In the genomic region with DNA sequence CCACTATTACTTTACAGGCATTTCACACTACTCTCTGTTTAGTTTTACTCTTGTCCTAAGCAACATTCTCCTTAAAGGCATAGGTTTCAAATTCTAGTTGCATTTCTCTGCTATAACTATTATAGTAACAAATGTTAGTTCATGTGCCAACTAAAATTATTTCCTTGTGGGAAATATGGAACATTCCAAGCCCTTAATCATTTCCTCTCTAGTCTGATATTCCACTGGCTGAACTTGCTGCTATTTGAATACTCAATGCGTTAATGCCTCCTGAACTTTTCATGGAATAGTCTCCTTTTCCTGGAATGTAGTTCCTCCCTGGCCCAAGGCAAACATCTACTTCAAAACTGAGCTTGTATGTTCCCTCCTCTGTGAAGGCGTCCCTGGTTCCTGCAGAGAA, we compare ENCODE assay signal across 10 cellular contexts. TPM values are rescaled to one million over a fixed set of nuclear protein-coding genes. Genes with fewer than 3 reads are reported as not detected.
DNase-seq lines count a peak whose midpoint lies in the region; ATAC-seq and TF ChIP-seq lines count a peak whose summit lies in the region.
"Had no signal": no experiment of that assay in that cellular context is flagged by ENCODE, and none has a peak within 500 bp of the region (broad histone marks: within the 10 kb centered on the region; RNA-seq: fewer than 3 reads in every experiment).

No MANE protein-coding gene starts in this region.

- H3K4me3 Mint-ChIP-seq in activated CD8-positive, alpha-beta memory T cell treated with anti-CD3 and anti-CD28 coated beads, Interleukin-2, amount 10 ng/mL, durations not matched to agents 7 days and 5 days = no peak overlapping the region
- H3K4me3 Mint-ChIP-seq: activated naive CD4-positive, alpha-beta T cell treated with anti-CD3 and anti-CD28 coated beads, Interleukin-2, amount 50 U/mL, for 24 hours; naive thymus-derived CD8-positive, alpha-beta T cell had no signal

- DNase-seq in HFF-Myc (ENCODE audit: extremely low read depth, low read depth) = peak; percentile 33
- peak; percentile 58 for DNase-seq in amniotic stem cell (lab: John Stamatoyannopoulos, UW)
- peak; percentile 91 for DNase-seq in fibroblast of the aortic adventitia (ENCODE audit: low read depth)
- no peak for DNase-seq in sciatic nerve (ENCODE audit: low spot score)
- DNase-seq in activated CD8-positive, alpha-beta memory T cell treated with anti-CD3 and anti-CD28 coated beads, Interleukin-2, amount 10 ng/mL, durations not matched to agents 7 days and 5 days = no peak
- DNase-seq in NCI-H1436 treated with DMSO at 0.1 percent for 48 hours (lab: John Stamatoyannopoulos, UW) = no peak
- DNase-seq in hypothalamus (lab: John Stamatoyannopoulos, UW) = no peak
- DNase-seq: naive thymus-derived CD8-positive, alpha-beta T cell had no signal

- H3K4me3 ChIP-seq in HFF-Myc (replicated peaks; ENCODE audit: low read depth, low read length) (no peak overlapping the region), fibroblast of the aortic adventitia (ENCODE audit: low read depth, low read length) (peak overlapping the region; percentile 35)
- H3K4me3 ChIP-seq: tibial nerve had no signal

- intact Hi-C loops in sciatic nerve (cut with DNase I) = no loop called here

- peaks cover 4% of the 10 kb centered on the region for H3K4me1 Mint-ChIP-seq in activated CD8-positive, alpha-beta memory T cell treated with anti-CD3 and anti-CD28 coated beads, Interleukin-2, amount 10 ng/mL, durations not matched to agents 7 days and 5 days

- H3K9me3 Mint-ChIP-seq in activated CD8-positive, alpha-beta memory T cell treated with anti-CD3 and anti-CD28 coated beads, Interleukin-2, amount 10 ng/mL, durations not matched to agents 7 days and 5 days (ENCODE audit: low read depth) = peaks cover 6% of the 10 kb centered on the region
- H3K9me3 Mint-ChIP-seq: activated naive CD4-positive, alpha-beta T cell treated with anti-CD3 and anti-CD28 coated beads, Interleukin-2, amount 50 U/mL, for 24 hours had no signal

- peaks cover 47% of the 10 kb centered on the region for H3K36me3 Mint-ChIP-seq in activated CD8-positive, alpha-beta memory T cell treated with anti-CD3 and anti-CD28 coated beads, Interleukin-2, amount 10 ng/mL, durations not matched to agents 7 days and 5 days

- CTCF ChIA-PET in activated CD8-positive, alpha-beta memory T cell treated with anti-CD3 and anti-CD28 coated beads, Interleukin-2, amount 10 ng/mL, durations not matched to agents 7 days and 5 days (lab: Charles Lee) = interaction anchor here (1.1 kb wide), 1 partner anchor 19 kb away, joined by 3 read pairs; a partner anchor contains a TSS

- peak; percentile 57 for ATAC-seq in sciatic nerve
- ATAC-seq in activated CD8-positive, alpha-beta memory T cell treated with anti-CD3 and anti-CD28 coated beads, Interleukin-2, amount 10 ng/mL, durations not matched to agents 7 days and 5 days = no peak
- ATAC-seq: naive thymus-derived CD8-positive, alpha-beta T cell had no signal

- H3K27ac Mint-ChIP-seq in activated CD8-positive, alpha-beta memory T cell treated with anti-CD3 and anti-CD28 coated beads, Interleukin-2, amount 10 ng/mL, durations not matched to agents 7 days and 5 days = no peak overlapping the region
- H3K27ac Mint-ChIP-seq: activated naive CD4-positive, alpha-beta T cell treated with anti-CD3 and anti-CD28 coated beads, Interleukin-2, amount 50 U/mL, for 24 hours had no signal

- no peaks in the 10 kb centered on the region for H3K27me3 Mint-ChIP-seq in activated CD8-positive, alpha-beta memory T cell treated with anti-CD3 and anti-CD28 coated beads, Interleukin-2, amount 10 ng/mL, durations not matched to agents 7 days and 5 days
- H3K27me3 Mint-ChIP-seq: activated naive CD4-positive, alpha-beta T cell treated with anti-CD3 and anti-CD28 coated beads, Interleukin-2, amount 50 U/mL, for 24 hours; naive thymus-derived CD8-positive, alpha-beta T cell had no signal

- no peak for TF ChIP-seq CTCF in HFF-Myc (IDR thresholded peaks at IDR 0.05; ENCODE audit: low read depth, low read length, missing control alignments)
- TF ChIP-seq CTCF in fibroblast of the aortic adventitia (IDR thresholded peaks at IDR 0.05; ENCODE audit: insufficient read depth, low read length) = no peak

RNA-seq across cellular contexts. Expression of a gene that starts 19.3 kb away (rescaled TPM):
- 0.99 TPM in 1 of 2 replicates, not detected in the other for total RNA-seq in fibroblast of the aortic adventitia (ENCODE audit: low replicate concordance)
- total RNA-seq in sciatic nerve = 6.7 TPM
- total RNA-seq in activated CD8-positive, alpha-beta memory T cell treated with anti-CD3 and anti-CD28 coated beads, Interleukin-2, amount 10 ng/mL, durations not matched to agents 7 days and 5 days = 1 to 10 TPM; 2.0 to 3.6 TPM

RNA-seq across cellular contexts. Expression of a gene that starts 35.6 kb away (rescaled TPM):
- total RNA-seq in fibroblast of the aortic adventitia (ENCODE audit: low replicate concordance) (46.0 and 72.8 TPM in 2 replicates), sciatic nerve (74.4 TPM)
- total RNA-seq in activated CD8-positive, alpha-beta memory T cell treated with anti-CD3 and anti-CD28 coated beads, Interleukin-2, amount 10 ng/mL, durations not matched to agents 7 days and 5 days = 10 to 100 TPM; 63.2 to 65.9 TPM

Comparison
In these comparisons a context has a peak if more than half of its experiments do, and no peak if none do; other contexts are left out.
1. DNase-seq: peak in HFF-Myc (single experiment), amniotic stem cell (single experiment) and fibroblast of the aortic adventitia (single experiment); none in sciatic nerve (single experiment), activated CD8-positive, alpha-beta memory T cell treated with anti-CD3 and anti-CD28 coated beads, Interleukin-2, amount 10 ng/mL, durations not matched to agents 7 days and 5 days (single experiment), NCI-H1436 treated with DMSO at 0.1 percent for 48 hours (single experiment) and hypothalamus (0 of 51).